1 cellular context compared by ENCODE assay signal in the genomic region with DNA sequence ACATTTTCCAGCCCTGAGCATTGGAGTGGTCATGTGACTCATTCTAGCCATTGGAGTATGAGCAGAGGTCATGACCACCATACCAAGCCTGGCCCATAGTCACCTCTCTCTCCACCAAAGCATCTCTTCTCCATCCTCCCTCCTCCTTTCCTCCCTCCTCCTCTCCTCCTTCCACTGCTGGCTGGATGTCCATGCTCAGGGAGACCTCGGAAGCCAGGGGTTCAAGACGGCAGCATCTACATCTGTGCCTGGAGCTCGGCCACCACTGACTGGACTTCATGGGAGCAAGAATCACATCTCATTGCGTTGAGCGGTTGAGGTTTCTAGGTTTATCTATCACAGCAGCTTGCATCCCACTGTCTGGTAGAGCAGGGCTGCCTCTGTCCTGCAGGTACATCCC.
TF ChIP-seq lines count a peak whose summit lies in the region.

No MANE protein-coding gene starts in this region.

TF ChIP-seq in HepG2, 621 proteins besides CTCF, POLR2A, EP300 and RAD21 (continued from another document):
- TF ChIP-seq, protein P1, sequence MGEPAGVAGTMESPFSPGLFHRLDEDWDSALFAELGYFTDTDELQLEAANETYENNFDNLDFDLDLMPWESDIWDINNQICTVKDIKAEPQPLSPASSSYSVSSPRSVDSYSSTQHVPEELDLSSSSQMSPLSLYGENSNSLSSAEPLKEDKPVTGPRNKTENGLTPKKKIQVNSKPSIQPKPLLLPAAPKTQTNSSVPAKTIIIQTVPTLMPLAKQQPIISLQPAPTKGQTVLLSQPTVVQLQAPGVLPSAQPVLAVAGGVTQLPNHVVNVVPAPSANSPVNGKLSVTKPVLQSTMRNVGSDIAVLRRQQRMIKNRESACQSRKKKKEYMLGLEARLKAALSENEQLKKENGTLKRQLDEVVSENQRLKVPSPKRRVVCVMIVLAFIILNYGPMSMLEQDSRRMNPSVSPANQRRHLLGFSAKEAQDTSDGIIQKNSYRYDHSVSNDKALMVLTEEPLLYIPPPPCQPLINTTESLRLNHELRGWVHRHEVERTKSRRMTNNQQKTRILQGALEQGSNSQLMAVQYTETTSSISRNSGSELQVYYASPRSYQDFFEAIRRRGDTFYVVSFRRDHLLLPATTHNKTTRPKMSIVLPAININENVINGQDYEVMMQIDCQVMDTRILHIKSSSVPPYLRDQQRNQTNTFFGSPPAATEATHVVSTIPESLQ (CRISPR knock-in tag; conservative IDR thresholded peaks at IDR 0.05), result no peak
